Comparison of ENCODE assay signal across 4 cellular contexts in the genomic region with DNA sequence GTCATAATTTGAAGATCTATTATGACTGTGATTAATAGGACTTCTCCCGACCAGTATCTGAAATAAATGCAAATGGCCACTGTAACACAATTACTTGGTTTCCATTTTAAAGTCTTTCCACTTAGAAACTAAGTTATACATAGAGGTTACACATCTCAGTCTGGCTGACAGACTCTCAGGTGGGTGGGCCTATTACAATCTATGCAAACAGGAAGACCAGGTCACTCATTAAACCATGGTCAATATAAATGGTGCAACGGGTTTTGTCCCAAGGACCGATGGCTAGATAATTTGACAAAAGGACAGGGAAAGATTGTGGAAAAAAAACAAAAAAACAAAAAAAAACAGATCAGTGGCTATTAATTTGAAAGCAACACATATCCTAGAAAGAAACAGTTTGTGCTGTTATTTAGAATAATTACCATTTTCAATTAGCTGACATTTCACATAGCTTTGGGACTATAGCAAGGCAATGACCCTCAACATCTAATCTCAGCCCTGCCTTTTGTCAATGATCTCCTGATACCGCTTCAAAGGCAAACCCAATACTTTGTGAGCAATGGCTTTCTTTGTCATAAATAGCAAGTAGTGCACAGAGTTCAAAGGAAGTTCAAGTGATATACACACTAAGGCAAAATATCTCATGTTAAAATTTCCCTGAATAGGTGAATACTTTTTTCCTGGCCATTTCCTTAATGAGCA. TPM values are rescaled to one million over a fixed set of nuclear protein-coding genes. Genes with fewer than 3 reads are reported as not detected.
DNase-seq lines count a peak whose midpoint lies in the region; ATAC-seq, FAIRE-seq and TF ChIP-seq lines count a peak whose summit lies in the region.
"Not testable (repeated sequence)": the region's sequence is repeated elsewhere in the genome, so short reads cannot be mapped to it uniquely, and the experiment has no call there.

No MANE protein-coding gene starts in this region.

- peak overlapping the region; percentile 45 for H3K4me2 ChIP-seq in hepatocyte

- not testable (repeated sequence) for TF ChIP-seq CTCF in hepatocyte (IDR thresholded peaks at IDR 0.05; ENCODE audit: poor library complexity); right lobe of liver (IDR thresholded peaks at IDR 0.05)

- H3K4me3 ChIP-seq in hepatocyte, right lobe of liver: not testable (repeated sequence)

- H3K9me3 ChIP-seq in hepatocyte (ENCODE audit: low read depth); right lobe of liver: not testable (repeated sequence)

- peak; percentile 9 for FAIRE-seq in GM18507 (lab: Jason Lieb, UNC)

- H3K27me3 ChIP-seq in hepatocyte, right lobe of liver: not testable (repeated sequence)

- not testable (repeated sequence) for H2AFZ ChIP-seq in hepatocyte

- not testable (repeated sequence) for H3K79me2 ChIP-seq in hepatocyte

- H3K27ac ChIP-seq in hepatocyte, result peak overlapping the region; percentile 56
- not testable (repeated sequence) for H3K27ac ChIP-seq in right lobe of liver

- H3K4me1 ChIP-seq in hepatocyte (ENCODE audit: insufficient read depth); right lobe of liver: not testable (repeated sequence)

- H3K36me3 ChIP-seq in hepatocyte (replicated peaks; ENCODE audit: insufficient read depth, low read depth); right lobe of liver: not testable (repeated sequence)

- 48% methylated on average over 4 of the region's 4 CpGs for WGBS in hepatocyte (ENCODE audit: low lambda C conversion rate, missing lambda C conversion rate)
- 27% methylated on average over 4 of the region's 4 CpGs for WGBS in right lobe of liver (ENCODE audit: insufficient coverage, low coverage, low lambda C conversion rate, missing lambda C conversion rate)

- intact Hi-C loops in right lobe of liver (cut with DNase I), result not testable (repeated sequence)

- not testable (repeated sequence) for H4K20me1 ChIP-seq in hepatocyte (ENCODE audit: insufficient read depth, poor library complexity, severe bottlenecking)

- not testable (repeated sequence) for DNase-seq in GM18507 (ENCODE audit: extremely low spot score, insufficient read length, low read depth); hepatocyte (ENCODE audit: low spot score); left lobe of liver (ENCODE audit: low spot score); right lobe of liver

- TF ChIP-seq POLR2A in right lobe of liver (IDR thresholded peaks at IDR 0.05), result not testable (repeated sequence)

- ATAC-seq in left lobe of liver, result peak; percentile 28
- ATAC-seq in right lobe of liver, result peak in 3 of 4 donors; percentile 73 to 90 (median 80)

- not testable (repeated sequence) for H3K9me2 ChIP-seq in hepatocyte (replicated peaks; ENCODE audit: insufficient read depth)

RNA-seq across cellular contexts. Expression of a gene that starts 50.8 kb away (rescaled TPM):
- total RNA-seq in hepatocyte (7.7 and 12.8 TPM in 2 replicates), left lobe of liver (3.3 TPM), right lobe of liver (1 to 10 TPM; 2.8 to 7.0 (median 5.1) TPM)
- polyA plus RNA-seq in hepatocyte, result 9.0 and 15.4 TPM in 2 replicates
